8 cellular contexts compared by ENCODE assay signal in the genomic region with DNA sequence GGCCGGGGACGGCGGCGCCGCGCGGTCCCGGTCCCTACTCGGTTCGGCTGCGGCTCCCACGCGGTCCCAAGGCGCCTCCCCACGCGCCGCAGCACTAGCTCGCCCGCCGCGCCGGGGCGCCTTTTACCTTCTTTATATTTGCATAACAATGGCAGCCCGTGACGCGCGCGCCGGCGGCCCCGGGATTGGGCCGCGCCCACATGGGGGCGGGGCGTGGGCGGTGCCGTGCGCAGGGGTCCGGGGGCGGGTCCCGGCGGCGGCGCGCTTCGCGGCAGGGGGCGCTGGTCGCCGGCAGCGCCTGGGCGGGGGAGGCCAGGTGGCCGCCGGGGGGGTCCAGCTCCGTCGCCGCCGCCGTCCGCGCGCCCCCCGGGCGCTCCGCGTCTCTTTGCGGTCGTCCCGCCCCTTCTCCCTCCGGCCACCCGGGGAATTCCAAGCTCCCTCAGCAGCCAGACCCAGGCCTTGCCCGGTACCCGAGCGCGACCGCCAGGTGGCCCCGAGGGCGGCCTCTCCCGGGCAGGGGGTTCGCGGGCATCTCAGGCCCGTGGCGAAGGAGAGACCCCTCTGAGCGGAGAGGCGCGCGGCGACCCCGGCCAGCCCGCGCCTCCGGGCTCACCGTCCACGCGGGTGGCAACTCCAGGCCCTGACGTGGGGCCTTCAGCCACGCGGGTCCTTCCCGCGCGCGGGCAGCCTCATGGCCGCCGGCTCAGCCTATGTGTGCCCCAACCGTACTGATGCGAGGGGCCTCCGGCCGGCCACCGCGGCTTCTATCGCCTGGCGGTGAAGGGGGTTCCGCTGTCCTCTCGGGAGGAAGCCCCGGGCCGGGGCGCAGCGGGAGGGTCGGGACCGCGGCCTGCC. TPM values are rescaled to one million over a fixed set of nuclear protein-coding genes. Genes with fewer than 3 reads are reported as not detected.
DNase-seq lines count a peak whose midpoint lies in the region; ATAC-seq and TF ChIP-seq lines count a peak whose summit lies in the region.

A gene with protein sequence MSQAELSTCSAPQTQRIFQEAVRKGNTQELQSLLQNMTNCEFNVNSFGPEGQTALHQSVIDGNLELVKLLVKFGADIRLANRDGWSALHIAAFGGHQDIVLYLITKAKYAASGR (minus strand): TSS at position 96 of the 855 bp plus-strand sequence. CDS start 343 bp downstream, outside the sequence.

- peak within 1 kb of the TSS; percentile 56 for H3K4me3 Mint-ChIP-seq in activated CD4-positive, alpha-beta T cell treated with anti-CD3 and anti-CD28 coated beads, Interleukin-2, amount 10 ng/mL, durations not matched to agents 7 days and 5 days

- 1 to 2% methylated on average over 35 to 47 of the region's 121 CpGs for WGBS in lower leg skin, 2 donors

- CTCF ChIA-PET in activated CD4-positive, alpha-beta T cell treated with anti-CD3 and anti-CD28 coated beads, Interleukin-2, amount 10 ng/mL, durations not matched to agents 7 days and 5 days (lab: Charles Lee) = interaction anchor here (0.6 to 2.3 kb wide), 16 partner anchors 9 to 256 kb away, joined by 3 to 9 read pairs (median 4); a partner anchor contains a TSS

- TF ChIP-seq CTCF in lower leg skin (IDR thresholded peaks at IDR 0.05) = no peak

- DNase-seq in AG08396 (ENCODE audit: low spot score) (peak; percentile 91), NCI-H510A treated with DMSO at 0.1 percent for 48 hours (lab: John Stamatoyannopoulos, UW) (peak; percentile 65), dermis microvascular lymphatic vessel endothelial cell (ENCODE audit: low read depth in 2 of 2) (peak in 1 of 2 donors; percentile 92), lower leg skin (ENCODE audit: low spot score in 2 of 2) (peak; percentile 83 to 97)
- DNase-seq in activated CD4-positive, alpha-beta T cell treated with anti-CD3 and anti-CD28 coated beads, Interleukin-2, amount 10 ng/mL, durations not matched to agents 7 days and 5 days = peak; percentile 89
- DNase-seq in stimulated activated CD4-positive, alpha-beta T cell treated with anti-CD3 and anti-CD28 coated beads, Interleukin-4, amount 100 ng/mL, for 4 hours = peak; percentile 92 to 97

- H3K4me3 ChIP-seq in lower leg skin (ENCODE audit: low read depth, poor library complexity, severe bottlenecking) = peak within 1 kb of the TSS; percentile 36

- H3K27me3 Mint-ChIP-seq in activated CD4-positive, alpha-beta T cell treated with anti-CD3 and anti-CD28 coated beads, Interleukin-2, amount 10 ng/mL, durations not matched to agents 7 days and 5 days = peaks cover 25% of the 10 kb centered on the region

- intact Hi-C loops in lower leg skin (cut with DNase I; ENCODE audit: low total_unique reads) = no loop called here

- ATAC-seq in GM18909 (IDR thresholded peaks at IDR 0.05; ENCODE audit: poor library complexity, unreplicated experiment) (peak; percentile 72), HG03139 (IDR thresholded peaks at IDR 0.05; ENCODE audit: unreplicated experiment) (peak; percentile 64)

- POLR2A ChIA-PET in activated CD4-positive, alpha-beta T cell treated with anti-CD3 and anti-CD28 coated beads, Interleukin-2, amount 10 ng/mL, durations not matched to agents 7 days and 5 days (lab: Charles Lee) = interaction anchor here (0.7 kb wide), 1 partner anchor 61 kb away, joined by 3 read pairs; a partner anchor contains a TSS

- H3K4me1 Mint-ChIP-seq in activated CD4-positive, alpha-beta T cell treated with anti-CD3 and anti-CD28 coated beads, Interleukin-2, amount 10 ng/mL, durations not matched to agents 7 days and 5 days = peaks cover 16% of the 10 kb centered on the region

- TF ChIP-seq POLR2A in lower leg skin (IDR thresholded peaks at IDR 0.05) = no peak

- no peaks in the 10 kb centered on the region for H3K36me3 Mint-ChIP-seq in activated CD4-positive, alpha-beta T cell treated with anti-CD3 and anti-CD28 coated beads, Interleukin-2, amount 10 ng/mL, durations not matched to agents 7 days and 5 days (ENCODE audit: low read depth)

- no peak within 1 kb of the TSS for H3K27ac Mint-ChIP-seq in activated CD4-positive, alpha-beta T cell treated with anti-CD3 and anti-CD28 coated beads, Interleukin-2, amount 10 ng/mL, durations not matched to agents 7 days and 5 days

- no peaks in the 10 kb centered on the region for H3K9me3 Mint-ChIP-seq in activated CD4-positive, alpha-beta T cell treated with anti-CD3 and anti-CD28 coated beads, Interleukin-2, amount 10 ng/mL, durations not matched to agents 7 days and 5 days

RNA-seq across cellular contexts. Expression of the gene that starts here (rescaled TPM):
- total RNA-seq in activated CD4-positive, alpha-beta T cell treated with anti-CD3 and anti-CD28 coated beads, Interleukin-2, amount 10 ng/mL, durations not matched to agents 7 days and 5 days = under 1 TPM; 0.32 to 0.44 TPM
- total RNA-seq in dermis microvascular lymphatic vessel endothelial cell (36.6 and 52.0 TPM in 2 replicates), lower leg skin (10 to 100 TPM; 28.5 to 49.2 (median 41.0) TPM)

Comparison
In these comparisons a context has a peak if more than half of its experiments do, and no peak if none do; other contexts are left out.
1. RNA of the gene that starts here (total RNA-seq): 28.5 to 49.2 TPM in lower leg skin and 36.6 to 52.0 TPM in dermis microvascular lymphatic vessel endothelial cell; 0.32 to 0.44 TPM in activated CD4-positive, alpha-beta T cell treated with anti-CD3 and anti-CD28 coated beads, Interleukin-2, amount 10 ng/mL, durations not matched to agents 7 days and 5 days; every median in the first group is over 10 times any median in the second.
2. Peak in DNase-seq in activated CD4-positive, alpha-beta T cell treated with anti-CD3 and anti-CD28 coated beads, Interleukin-2, amount 10 ng/mL, durations not matched to agents 7 days and 5 days; RNA of the gene not detected or under 1 TPM.